In the genomic region with DNA sequence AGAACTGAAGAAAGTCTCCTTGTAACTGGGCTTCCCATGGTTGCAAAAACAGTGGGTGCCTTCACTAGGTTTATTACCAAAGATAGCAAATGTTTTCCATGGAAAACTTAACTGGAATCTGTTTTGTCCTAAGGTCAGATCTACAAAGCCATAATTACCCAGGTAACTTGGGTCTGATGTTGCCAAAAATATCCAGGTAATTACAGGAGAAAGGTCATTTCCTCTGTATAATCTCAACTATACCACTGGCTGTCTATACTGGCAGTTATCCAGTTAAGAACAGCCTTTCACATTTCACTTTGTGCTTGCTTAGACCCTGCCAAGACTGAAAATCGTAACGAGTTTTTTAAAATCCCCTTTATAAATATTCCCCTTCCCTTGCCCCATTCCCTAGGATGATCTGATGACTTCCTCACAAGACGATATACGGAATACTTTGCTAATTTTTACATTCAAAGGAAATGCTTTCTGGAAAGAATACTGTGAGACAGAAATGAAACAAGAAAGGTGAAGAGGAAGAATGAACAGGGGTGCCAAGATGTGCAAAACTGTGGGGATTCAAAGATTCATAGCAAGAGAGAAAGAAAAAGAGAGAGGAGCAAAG, we compare ENCODE assay signal across 8 cellular contexts.
A peak's percentile ranks its signal among the peaks of the same experiment; 100 is the strongest.
DNase-seq lines count a peak whose midpoint lies in the region; ATAC-seq and TF ChIP-seq lines count a peak whose summit lies in the region.

No MANE protein-coding gene starts in this region.

- peaks cover 17% of the 10 kb centered on the region for H3K4me1 ChIP-seq in BE2C

- H3K27me3 ChIP-seq in BE2C: no peaks in the 10 kb centered on the region

- H3K4me3 ChIP-seq in BE2C (ENCODE audit: low read depth, low read length) (peak overlapping the region; percentile 53), coronary artery (peak overlapping the region; percentile 65)

- DNase-seq in BE2C: no peak
- no peak for DNase-seq in coronary artery (ENCODE audit: low spot score)
- DNase-seq in natural killer cell: no peak
- no peak for DNase-seq in MV-4-11 (lab: John Stamatoyannopoulos, UW)
- no peak for DNase-seq in activated CD8-positive, alpha-beta memory T cell treated with anti-CD3 and anti-CD28 coated beads, Interleukin-2, amount 50 U/mL, for 48 hours
- DNase-seq in CD1c-positive myeloid dendritic cell (ENCODE audit: extremely low spot score): no peak

- TF ChIP-seq CTCF in BE2C (IDR thresholded peaks at IDR 0.05; ENCODE audit: low read depth, low read length) (no peak), coronary artery (IDR thresholded peaks at IDR 0.05) (no peak), natural killer cell (IDR thresholded peaks at IDR 0.05) (no peak)

- no peak for ATAC-seq in natural killer cell
- no peak for ATAC-seq in HG02623 (IDR thresholded peaks at IDR 0.05; ENCODE audit: unreplicated experiment)

- H3K27me3 Mint-ChIP-seq in IgD-negative memory B cell (peaks cover 29% of the 10 kb centered on the region), natural killer cell (ENCODE audit: low read depth in 2 of 2) (peaks cover 25 to 59% of the 10 kb centered on the region in 2 donors)

- no peaks in the 10 kb centered on the region for H3K36me3 ChIP-seq in BE2C

- no peaks in the 10 kb centered on the region for H3K9me3 Mint-ChIP-seq in IgD-negative memory B cell
- no peaks in the 10 kb centered on the region for H3K9me3 Mint-ChIP-seq in natural killer cell

- H3K4me1 Mint-ChIP-seq in IgD-negative memory B cell (peaks cover 7 to 19% (median 13%) of the 10 kb centered on the region in 3 donors), natural killer cell (peaks cover 20% of the 10 kb centered on the region in 2 donors)

- H3K36me3 Mint-ChIP-seq in IgD-negative memory B cell (no peaks in the 10 kb centered on the region), natural killer cell (no peaks in the 10 kb centered on the region)

- H3K4me3 Mint-ChIP-seq in IgD-negative memory B cell: peak overlapping the region in 3 of 4 donors; percentile 66 to 89 (median 81)
- H3K4me3 Mint-ChIP-seq in natural killer cell: peak overlapping the region; percentile 58

- intact Hi-C loops in natural killer cell (cut with micrococcal nuclease): no loop called here

- peak overlapping the region; percentile 65 to 66 for H3K27ac ChIP-seq in coronary artery

- no peaks in the 10 kb centered on the region for H3K9me3 ChIP-seq in BE2C

- peak overlapping the region in 1 of 3 donors; percentile 72 for H3K27ac Mint-ChIP-seq in IgD-negative memory B cell
- H3K27ac Mint-ChIP-seq in natural killer cell: peak overlapping the region in 1 of 2 donors; percentile 80
